ENCODE assay signal across 29 cellular contexts in the genomic region with DNA sequence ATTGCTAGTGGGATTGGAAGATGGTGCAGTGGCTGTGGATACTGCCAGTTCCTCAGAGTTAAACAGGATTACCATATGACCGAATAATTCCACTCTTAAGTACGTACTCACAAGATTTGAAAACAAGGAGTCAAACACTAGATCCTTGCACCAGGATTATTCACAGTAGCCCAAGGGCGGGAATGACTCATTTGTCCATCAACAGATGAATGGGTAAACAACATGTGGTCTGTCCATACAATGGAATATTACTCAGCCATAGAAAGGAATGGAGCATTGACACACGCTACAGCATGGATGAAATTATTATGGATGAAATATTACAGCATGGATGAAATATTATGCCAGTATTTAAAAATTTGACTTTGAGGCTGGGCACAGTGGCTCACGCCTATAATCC. TPM values are rescaled to one million over a fixed set of nuclear protein-coding genes. Genes with fewer than 3 reads are reported as not detected.
DNase-seq lines count a peak whose midpoint lies in the region; ATAC-seq and TF ChIP-seq lines count a peak whose summit lies in the region.
"Had no signal": no experiment of that assay in that cellular context is flagged by ENCODE, and none has a peak within 500 bp of the region (broad histone marks: within the 10 kb centered on the region; RNA-seq: fewer than 3 reads in every experiment).

No MANE protein-coding gene starts in this region.

- peaks cover 47% of the 10 kb centered on the region for H3K79me2 ChIP-seq in SK-N-SH (ENCODE audit: insufficient read depth)
- H3K79me2 ChIP-seq in neural progenitor cell (ENCODE audit: low read depth), result peaks cover 54% of the 10 kb centered on the region

- no peak overlapping the region for H3K4me3 ChIP-seq in SK-N-SH (ENCODE audit: low read depth in 2 of 2, low read length in 1 of 2)
- no peak overlapping the region for H3K4me3 ChIP-seq in epithelial cell of esophagus (ENCODE audit: low read length)
- H3K4me3 ChIP-seq in neural progenitor cell, result no peak overlapping the region
- H3K4me3 ChIP-seq: pancreas, SJCRH30 had no signal

- peaks cover under 1% of the 10 kb centered on the region for H3F3A ChIP-seq in SK-N-SH (replicated peaks; ENCODE audit: insufficient read depth)
- H3F3A ChIP-seq in neural progenitor cell (ENCODE audit: low read depth), result peaks cover 14% of the 10 kb centered on the region

- POLR2A ChIA-PET in SK-N-SH (lab: Yijun Ruan, JAX), result no interaction called here
- POLR2A ChIA-PET in RWPE1 (lab: Yijun Ruan, JAX; ENCODE audit: low non-redundant PET), result no interaction called here

- no peaks in the 10 kb centered on the region for H3K9me2 ChIP-seq in SK-N-SH

- no peak overlapping the region for H3K4me3 Mint-ChIP-seq in neural progenitor cell
- H3K4me3 Mint-ChIP-seq: CD14-positive monocyte, endodermal cell, neural crest cell, T-cell had no signal

- H3K9me3 Mint-ChIP-seq in neural progenitor cell, result no peaks in the 10 kb centered on the region
- H3K9me3 Mint-ChIP-seq: CD14-positive monocyte, endodermal cell, neural crest cell, T-cell had no signal

- ATAC-seq in SK-N-SH treated with all-trans-retinoic acid at 6 μM for 48 hours, result no peak
- ATAC-seq in GM19463 (IDR thresholded peaks at IDR 0.05; ENCODE audit: unreplicated experiment), result no peak
- ATAC-seq: left lobe of liver; pancreas; stimulated activated naive CD8-positive, alpha-beta T cell treated with anti-CD3 and anti-CD28 coated beads, Interleukin-15, Interleukin-2, amounts not matched to agents 100 U/mL and 50 U/mL, for 24 hours; T-cell had no signal

- H3K36me3 ChIP-seq in SK-N-SH (replicated peaks in 1 of 2; ENCODE audit: control insufficient read depth in 1 of 2, insufficient read depth in 2 of 2, low read length in 1 of 2), result peaks cover 62 to 63% of the 10 kb centered on the region in 2 experiments
- H3K36me3 ChIP-seq in neural progenitor cell, result peaks cover 3% of the 10 kb centered on the region

- no peaks in the 10 kb centered on the region for H3K27me3 ChIP-seq in SK-N-SH (ENCODE audit: insufficient read depth)
- no peaks in the 10 kb centered on the region for H3K27me3 ChIP-seq in neural progenitor cell
- H3K27me3 ChIP-seq: pancreas, SJCRH30 had no signal

- 91% methylated on average over 5 of the region's 5 CpGs for WGBS in SK-N-SH (ENCODE audit: low lambda C conversion rate)

- CTCF ChIA-PET in SK-N-SH (lab: Yijun Ruan, JAX) (interaction anchor here (1.8 kb wide), 1 partner anchor 9 kb away, joined by 5 read pairs; the partner anchor contains the start of gene MAPK8IP3), RWPE1 (lab: Yijun Ruan, JAX) (interaction anchor here (1.2 to 1.6 kb wide), 2 partner anchors 9 kb away, joined by 3 to 4 read pairs; partner anchors contain the start of gene MAPK8IP3)

- H3K4me2 ChIP-seq in SK-N-SH, result no peak overlapping the region
- no peak overlapping the region for H3K4me2 ChIP-seq in neural progenitor cell

- H3K4me1 ChIP-seq in SK-N-SH (ENCODE audit: control insufficient read depth in 1 of 2, insufficient read depth in 2 of 2, low read depth in 1 of 2, low read length in 1 of 2), result 0 out of 4 replicates have a peak, but pooled peaks cover 0 to 8% of the 10 kb centered on the region in 2 experiments
- no peaks in the 10 kb centered on the region for H3K4me1 ChIP-seq in neural progenitor cell
- H3K4me1 ChIP-seq: pancreas, SJCRH30 had no signal

- no peak for TF ChIP-seq CTCF in SK-N-SH (IDR thresholded peaks at IDR 0.05)
- no peak for TF ChIP-seq CTCF in RWPE1 (conservative IDR thresholded peaks at IDR 0.05; ENCODE audit: low read depth)
- no peak for TF ChIP-seq CTCF in epithelial cell of esophagus (IDR thresholded peaks at IDR 0.05; ENCODE audit: insufficient read depth, low read depth, low read length, missing control alignments)
- no peak for TF ChIP-seq CTCF in neural progenitor cell (IDR thresholded peaks at IDR 0.05)

- H3K9ac ChIP-seq in SK-N-SH (no peak overlapping the region), neural progenitor cell (no peak overlapping the region)

- TF ChIP-seq EP300 in SK-N-SH (IDR thresholded peaks at IDR 0.05; ENCODE audit: borderline replicate concordance in 1 of 2, low read depth in 1 of 2, low read length in 1 of 2), result no peak

- H3K27ac Mint-ChIP-seq in neural progenitor cell, result no peak overlapping the region
- H3K27ac Mint-ChIP-seq: endodermal cell, T-cell had no signal

- H4K20me1 ChIP-seq in SK-N-SH (ENCODE audit: insufficient read depth) (no peaks in the 10 kb centered on the region), neural progenitor cell (ENCODE audit: low read depth) (peaks cover 53% of the 10 kb centered on the region)

- peaks cover 2% of the 10 kb centered on the region for H3K27me3 Mint-ChIP-seq in neural progenitor cell (ENCODE audit: insufficient read depth, low read depth)
- H3K27me3 Mint-ChIP-seq: T-cell had no signal

- no peaks in the 10 kb centered on the region for H3K4me1 Mint-ChIP-seq in neural progenitor cell
- H3K4me1 Mint-ChIP-seq: CD14-positive monocyte, endodermal cell, neural crest cell, T-cell had no signal

- DNase-seq in SK-N-SH (no peak), RWPE1 (ENCODE audit: low spot score) (peak; percentile 21), epithelial cell of esophagus (ENCODE audit: low read depth) (peak; percentile 95), renal cortical epithelial cell (ENCODE audit: low read depth) (peak; percentile 64), NCI-H2171 treated with DMSO at 0.1 percent for 48 hours (lab: John Stamatoyannopoulos, UW) (no peak), neural progenitor cell (ENCODE audit: low spot score) (no peak)
- DNase-seq: activated CD4-positive, alpha-beta T cell treated with anti-CD3 and anti-CD28 coated beads, Interleukin-2, amount 50 U/mL, for 4 hours; activated naive CD4-positive, alpha-beta T cell; dermis blood vessel endothelial cell; endodermal cell; GF-D8; hypothalamus; mesendoderm; MM.1S; NCI-H1105 treated with DMSO at 0.1 percent for 48 hours; NCI-H2029; NCI-H2227 treated with DMSO at 0.1 percent for 48 hours; NCI-H526 treated with DMSO at 0.1 percent for 48 hours; pancreas; SJCRH30; small intestine; stimulated activated naive CD8-positive, alpha-beta T cell treated with anti-CD3 and anti-CD28 coated beads, Interleukin-15, Interleukin-2, amounts not matched to agents 100 U/mL and 50 U/mL, for 24 hours; T-cell had no signal

- peaks cover 56% of the 10 kb centered on the region for H3K36me3 Mint-ChIP-seq in neural progenitor cell

- H3K27ac ChIP-seq in SK-N-SH (ENCODE audit: low read depth in 2 of 2, low read length in 1 of 2) (no peak overlapping the region), RWPE1 (no peak overlapping the region), neural progenitor cell (no peak overlapping the region)
- H3K27ac ChIP-seq: 22Rv1, pancreas, SJCRH30 had no signal

- TF ChIP-seq RAD21 in SK-N-SH (IDR thresholded peaks at IDR 0.05; ENCODE audit: low read length), result no peak

- no peak overlapping the region for H2AFZ ChIP-seq in SK-N-SH (ENCODE audit: low read depth)
- H2AFZ ChIP-seq in neural progenitor cell (replicated peaks), result no peak overlapping the region

- H3K9me3 ChIP-seq in SK-N-SH, result no peaks in the 10 kb centered on the region
- H3K9me3 ChIP-seq in neural progenitor cell (ENCODE audit: low read depth), result no peaks in the 10 kb centered on the region
- H3K9me3 ChIP-seq: pancreas, SJCRH30 had no signal

TF ChIP-seq in SK-N-SH treated with all-trans-retinoic acid at 6 μM for 48 hours, 23 proteins besides CTCF, POLR2A, EP300 and RAD21:
- no peak for TF ChIP-seq ISL1 (CRISPR knock-in tag; IDR thresholded peaks at IDR 0.05)
- TF ChIP-seq RARB (CRISPR knock-in tag; IDR thresholded peaks at IDR 0.05), result no peak
- no peak for TF ChIP-seq ZFP30 (CRISPR knock-in tag; IDR thresholded peaks at IDR 0.05)
- peak; percentile 54; the same call in 1 of the 2 replicates for TF ChIP-seq ZNF8 (CRISPR knock-in tag; IDR thresholded peaks at IDR 0.05)
- no peak for TF ChIP-seq ZNF70 (CRISPR knock-in tag; IDR thresholded peaks at IDR 0.05)

TF ChIP-seq in SK-N-SH, 30 proteins besides CTCF, POLR2A, EP300 and RAD21 (continues in another document):
- TF ChIP-seq EZH2phosphoT487 (IDR thresholded peaks at IDR 0.05; ENCODE audit: borderline replicate concordance, low read depth) (no peak), TCF12 (IDR thresholded peaks at IDR 0.05) (no peak), SIN3A (IDR thresholded peaks at IDR 0.05; ENCODE audit: borderline replicate concordance, low read depth, low read length) (no peak), MXI1 (IDR thresholded peaks at IDR 0.05; ENCODE audit: low read depth, low read length) (no peak), CHD2 (IDR thresholded peaks at IDR 0.05; ENCODE audit: low read length, partially characterized antibody) (no peak), JUND (IDR thresholded peaks at IDR 0.05) (no peak), FOXM1 (IDR thresholded peaks at IDR 0.05; ENCODE audit: low read depth) (no peak), FOXJ3 (CRISPR knock-in tag; IDR thresholded peaks at IDR 0.05) (no peak), TAF1 (IDR thresholded peaks at IDR 0.05; ENCODE audit: borderline replicate concordance, low read depth, low read length) (no peak)
- TF ChIP-seq, protein P1, sequence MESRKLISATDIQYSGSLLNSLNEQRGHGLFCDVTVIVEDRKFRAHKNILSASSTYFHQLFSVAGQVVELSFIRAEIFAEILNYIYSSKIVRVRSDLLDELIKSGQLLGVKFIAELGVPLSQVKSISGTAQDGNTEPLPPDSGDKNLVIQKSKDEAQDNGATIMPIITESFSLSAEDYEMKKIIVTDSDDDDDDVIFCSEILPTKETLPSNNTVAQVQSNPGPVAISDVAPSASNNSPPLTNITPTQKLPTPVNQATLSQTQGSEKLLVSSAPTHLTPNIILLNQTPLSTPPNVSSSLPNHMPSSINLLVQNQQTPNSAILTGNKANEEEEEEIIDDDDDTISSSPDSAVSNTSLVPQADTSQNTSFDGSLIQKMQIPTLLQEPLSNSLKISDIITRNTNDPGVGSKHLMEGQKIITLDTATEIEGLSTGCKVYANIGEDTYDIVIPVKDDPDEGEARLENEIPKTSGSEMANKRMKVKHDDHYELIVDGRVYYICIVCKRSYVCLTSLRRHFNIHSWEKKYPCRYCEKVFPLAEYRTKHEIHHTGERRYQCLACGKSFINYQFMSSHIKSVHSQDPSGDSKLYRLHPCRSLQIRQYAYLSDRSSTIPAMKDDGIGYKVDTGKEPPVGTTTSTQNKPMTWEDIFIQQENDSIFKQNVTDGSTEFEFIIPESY (IDR thresholded peaks at IDR 0.05; ENCODE audit: borderline replicate concordance, low read depth), result no peak

RNA-seq across cellular contexts. Expression of gene MAPK8IP3, which starts 9.1 kb away (rescaled TPM):
- polyA plus RNA-seq in SK-N-SH (2012; rRNA removed), result 53.6 and 57.3 TPM in 2 replicates
- polyA plus RNA-seq in SK-N-SH (2012; cell fraction: cytosol; rRNA removed), result 5.9 and 8.9 TPM in 2 replicates
- polyA plus RNA-seq in SK-N-SH (2012; cell fraction: nucleus; rRNA removed), result 414 and 492 TPM in 2 replicates
- total RNA-seq in renal cortical epithelial cell (22.9 and 40.0 TPM in 2 replicates), neural progenitor cell (ENCODE audit: low replicate concordance) (28.5 and 71.3 TPM in 2 replicates)

RNA-seq across cellular contexts. Expression of gene JPT2, which starts 18.8 kb away (rescaled TPM):
- 36.9 and 67.4 TPM in 2 replicates for polyA plus RNA-seq in SK-N-SH (2012; rRNA removed)
- 40.6 and 51.8 TPM in 2 replicates for polyA plus RNA-seq in SK-N-SH (2012; cell fraction: cytosol; rRNA removed)
- polyA plus RNA-seq in SK-N-SH (2012; cell fraction: nucleus; rRNA removed), result 34.4 and 41.1 TPM in 2 replicates
- total RNA-seq in renal cortical epithelial cell (149 and 284 TPM in 2 replicates), neural progenitor cell (ENCODE audit: low replicate concordance) (187 and 207 TPM in 2 replicates)

Comparison
In these comparisons a context has a peak if more than half of its experiments do, and no peak if none do; other contexts are left out.
1. DNase-seq: peak in RWPE1 (single experiment), epithelial cell of esophagus (single experiment) and renal cortical epithelial cell (single experiment); none in SK-N-SH (single experiment), NCI-H2171 treated with DMSO at 0.1 percent for 48 hours (single experiment) and neural progenitor cell (single experiment).